In genomic region chr2:196979976-196980375, GRCh38 we compare ENCODE assay signal across 12 cellular contexts.
"Had no signal": no experiment of that assay in that cellular context is flagged by ENCODE, and none has a peak within 500 bp of the region (broad histone marks: within the 10 kb centered on the region; RNA-seq: fewer than 3 reads in every experiment).

No MANE protein-coding gene starts in this region.

- H3K36me3 Mint-ChIP-seq: neural progenitor cell had no signal

- H3K4me3 Mint-ChIP-seq: activated CD4-positive, alpha-beta memory T cell treated with anti-CD3 and anti-CD28 coated beads, Interleukin-2, amount 10 ng/mL, durations not matched to agents 7 days and 5 days; activated naive CD8-positive, alpha-beta T cell treated with anti-CD3 and anti-CD28 coated beads for 36 hours; neural progenitor cell had no signal

- H3K27ac Mint-ChIP-seq: activated CD4-positive, alpha-beta memory T cell treated with anti-CD3 and anti-CD28 coated beads, Interleukin-2, amount 10 ng/mL, durations not matched to agents 7 days and 5 days; activated naive CD8-positive, alpha-beta T cell treated with anti-CD3 and anti-CD28 coated beads for 36 hours; neural progenitor cell had no signal

- ATAC-seq: left cardiac atrium, pancreas had no signal

- H3K27me3 Mint-ChIP-seq: activated naive CD8-positive, alpha-beta T cell treated with anti-CD3 and anti-CD28 coated beads for 36 hours had no signal

- DNase-seq: activated CD4-positive, alpha-beta memory T cell treated with anti-CD3 and anti-CD28 coated beads, Interleukin-2, amount 10 ng/mL, durations not matched to agents 7 days and 5 days; activated CD4-positive, alpha-beta T cell treated with anti-CD3 and anti-CD28 coated beads for 1 hour; activated gamma-delta T cell; activated naive CD8-positive, alpha-beta T cell treated with anti-CD3 and anti-CD28 coated beads for 36 hours; activated T-cell treated with anti-CD3 and anti-CD28 coated beads, Interleukin-2, amount 50 U/mL, for 48 hours; anterior cingulate cortex; left cardiac atrium; midbrain; pancreas; thyroid gland; uterus had no signal
